Comparison of ENCODE assay signal across 9 cellular contexts in the genomic region with DNA sequence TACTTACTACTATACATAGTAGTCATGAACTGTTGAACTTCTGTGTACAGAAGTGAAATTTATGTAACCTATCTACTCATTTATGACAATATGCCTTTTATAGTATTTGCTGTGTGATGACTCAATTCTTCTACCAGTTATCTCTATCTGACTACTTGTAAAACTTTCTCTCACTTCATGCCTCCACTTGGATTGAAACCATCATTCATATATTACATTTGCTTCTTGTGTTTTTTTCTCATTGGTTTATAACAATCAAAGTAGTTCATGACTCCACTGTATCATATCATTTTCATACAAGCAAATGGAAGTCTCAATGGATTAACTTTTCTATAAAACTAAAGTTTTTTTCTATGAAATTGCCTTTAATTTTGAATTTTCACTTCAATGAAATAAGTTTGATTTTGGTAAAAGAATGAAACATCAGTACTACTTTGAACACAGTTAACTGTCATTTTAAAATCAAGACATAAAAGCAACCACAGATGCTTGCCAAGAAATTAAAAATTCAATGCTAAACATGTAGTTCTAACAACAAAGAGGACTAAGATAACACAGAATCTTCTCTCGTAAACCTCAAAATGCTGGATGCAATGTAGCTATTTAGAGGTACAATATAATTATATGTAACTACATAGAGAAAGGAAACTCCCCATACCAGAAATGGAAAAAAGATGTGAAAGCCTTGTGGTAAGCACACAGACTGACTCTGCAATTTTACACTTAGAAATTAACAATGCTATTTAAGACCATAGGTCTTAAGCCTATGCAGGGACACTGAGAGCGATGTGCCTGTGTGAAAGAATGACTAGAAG. TPM values are rescaled to one million over a fixed set of nuclear protein-coding genes. Genes with fewer than 3 reads are reported as not detected.
A peak's percentile ranks its signal among the peaks of the same experiment; 100 is the strongest.
DNase-seq lines count a peak whose midpoint lies in the region; ATAC-seq and TF ChIP-seq lines count a peak whose summit lies in the region.
"Had no signal": no experiment of that assay in that cellular context is flagged by ENCODE, and none has a peak within 500 bp of the region (broad histone marks: within the 10 kb centered on the region; RNA-seq: fewer than 3 reads in every experiment).

No MANE protein-coding gene starts in this region.

- peaks cover 0 to 7% of the 10 kb centered on the region in 2 donors for H3K9me3 Mint-ChIP-seq in activated naive CD4-positive, alpha-beta T cell treated with anti-CD3 and anti-CD28 coated beads, Interleukin-2, amount 50 U/mL, for 72 hours
- H3K9me3 Mint-ChIP-seq in mesothelial cell of epicardium, result peaks cover 18% of the 10 kb centered on the region
- H3K9me3 Mint-ChIP-seq: neural progenitor cell had no signal

- no peaks in the 10 kb centered on the region for H3K36me3 Mint-ChIP-seq in activated naive CD4-positive, alpha-beta T cell treated with anti-CD3 and anti-CD28 coated beads, Interleukin-2, amount 50 U/mL, for 72 hours
- H3K36me3 Mint-ChIP-seq in mesothelial cell of epicardium, result no peaks in the 10 kb centered on the region

- no peak for TF ChIP-seq CTCF in mesothelial cell of epicardium (IDR thresholded peaks at IDR 0.05; ENCODE audit: unreplicated experiment)

- peaks cover 24% of the 10 kb centered on the region for H3K4me1 Mint-ChIP-seq in mesothelial cell of epicardium
- H3K4me1 Mint-ChIP-seq: neural progenitor cell had no signal

- peak; percentile 75 to 93 for ATAC-seq in activated naive CD4-positive, alpha-beta T cell treated with anti-CD3 and anti-CD28 coated beads, Interleukin-2, amount 50 U/mL, for 72 hours
- ATAC-seq in HG02852 (IDR thresholded peaks at IDR 0.05; ENCODE audit: unreplicated experiment), result peak; percentile 87
- no peak for ATAC-seq in left cardiac atrium

- intact Hi-C loops in left cardiac atrium (cut with DNase I), result no loop called here

- no peak overlapping the region for H3K4me3 Mint-ChIP-seq in mesothelial cell of epicardium
- H3K4me3 Mint-ChIP-seq: neural progenitor cell had no signal

- DNase-seq in activated naive CD4-positive, alpha-beta T cell treated with anti-CD3 and anti-CD28 coated beads, Interleukin-2, amount 50 U/mL, for 72 hours (ENCODE audit: low spot score in 2 of 2), result no peak
- no peak for DNase-seq in activated naive CD4-positive, alpha-beta T cell (lab: John Stamatoyannopoulos, UW)
- DNase-seq in NCI-H226 (peak; percentile 43), nucleus accumbens (lab: John Stamatoyannopoulos, UW) (no peak), mesothelial cell of epicardium (ENCODE audit: low spot score in 2 of 2, unreplicated experiment in 2 of 2) (no peak), HPDE6-E6E7 (ENCODE audit: extremely low spot score) (no peak), left cardiac atrium (no peak)

- H3K27ac Mint-ChIP-seq in activated naive CD4-positive, alpha-beta T cell treated with anti-CD3 and anti-CD28 coated beads, Interleukin-2, amount 50 U/mL, for 72 hours, result peak overlapping the region in 1 of 2 donors; percentile 58
- H3K27ac Mint-ChIP-seq in mesothelial cell of epicardium, result no peak overlapping the region
- H3K27ac Mint-ChIP-seq: neural progenitor cell had no signal

- no peaks in the 10 kb centered on the region for H3K27me3 Mint-ChIP-seq in mesothelial cell of epicardium (ENCODE audit: low read depth)

RNA-seq across cellular contexts. Expression of a gene that starts 27.6 kb away (rescaled TPM):
- 10 to 100 TPM in 1 of 2 donors, 1 to 10 TPM in 1; 5.6 to 11.8 TPM for total RNA-seq in activated naive CD4-positive, alpha-beta T cell treated with anti-CD3 and anti-CD28 coated beads, Interleukin-2, amount 50 U/mL, for 72 hours
- total RNA-seq in mesothelial cell of epicardium (27.2 to 30.5 TPM (median 28.2 TPM) in 3 replicates), left cardiac atrium (1 to 10 TPM; 2.5 to 3.5 TPM)

RNA-seq across cellular contexts. Expression of a gene that starts 43.7 kb away (rescaled TPM):
- 10 to 100 TPM; 36.8 to 43.2 TPM for total RNA-seq in activated naive CD4-positive, alpha-beta T cell treated with anti-CD3 and anti-CD28 coated beads, Interleukin-2, amount 50 U/mL, for 72 hours
- total RNA-seq in mesothelial cell of epicardium, result 31.2 to 38.5 TPM (median 37.8 TPM) in 3 replicates
- total RNA-seq in left cardiac atrium, result 10 to 100 TPM; 13.5 to 19.8 TPM

Comparison
In these comparisons a context has a peak if more than half of its experiments do, and no peak if none do; other contexts are left out.
1. ATAC-seq: peak in activated naive CD4-positive, alpha-beta T cell treated with anti-CD3 and anti-CD28 coated beads, Interleukin-2, amount 50 U/mL, for 72 hours (2 of 2) and HG02852 (single experiment); none in left cardiac atrium (0 of 2).